In genomic region chr10:30231071-30231652, GRCh38 we compare ENCODE assay signal across 17 cellular contexts.
A peak's percentile ranks its signal among the peaks of the same experiment; 100 is the strongest.
DNase-seq lines count a peak whose midpoint lies in the region; ATAC-seq and TF ChIP-seq lines count a peak whose summit lies in the region.
"Had no signal": no experiment of that assay in that cellular context is flagged by ENCODE, and none has a peak within 500 bp of the region (broad histone marks: within the 10 kb centered on the region; RNA-seq: fewer than 3 reads in every experiment).

No MANE protein-coding gene starts in this region.

- no peaks in the 10 kb centered on the region for H3F3A ChIP-seq in Loucy (ENCODE audit: low read depth)

- H3K9me2 ChIP-seq in Loucy (replicated peaks; ENCODE audit: low read depth, low read length) = no peaks in the 10 kb centered on the region

- intact Hi-C loops in CD14-positive monocyte (cut with micrococcal nuclease) = no loop called here

- H3K27me3 ChIP-seq in Loucy (ENCODE audit: insufficient read depth, low read length, poor library complexity, severe bottlenecking) (no peaks in the 10 kb centered on the region), parathyroid adenoma (ENCODE audit: control insufficient read depth, insufficient read depth, low read length) (no peaks in the 10 kb centered on the region)
- H3K27me3 ChIP-seq: Peyer's patch had no signal

- POLR2A ChIA-PET in activated CD4-positive, alpha-beta memory T cell treated with anti-CD3 and anti-CD28 coated beads, Interleukin-2, amount 10 ng/mL, durations not matched to agents 7 days and 5 days (lab: Charles Lee) = interaction anchor here (1.0 to 1.2 kb wide), 2 partner anchors 10 to 203 kb away, joined by 4 to 8 read pairs; no protein-coding TSS in a partner anchor

- H3K36me3 Mint-ChIP-seq in activated naive CD4-positive, alpha-beta T cell treated with anti-CD3 and anti-CD28 coated beads, Interleukin-2, amount 50 U/mL, for 72 hours = no peaks in the 10 kb centered on the region
- H3K36me3 Mint-ChIP-seq in activated CD4-positive, alpha-beta memory T cell treated with anti-CD3 and anti-CD28 coated beads, Interleukin-2, amount 10 ng/mL, durations not matched to agents 7 days and 5 days (ENCODE audit: low read depth) = no peaks in the 10 kb centered on the region
- no peaks in the 10 kb centered on the region for H3K36me3 Mint-ChIP-seq in CD14-positive monocyte

- DNase-seq in activated naive CD4-positive, alpha-beta T cell treated with anti-CD3 and anti-CD28 coated beads, Interleukin-2, amount 50 U/mL, for 72 hours (ENCODE audit: low spot score in 2 of 2) = no peak
- DNase-seq in activated naive CD4-positive, alpha-beta T cell treated with Interleukin-2 at 50 U/mL for 16 hours = no peak
- DNase-seq in activated CD4-positive, alpha-beta memory T cell treated with anti-CD3 and anti-CD28 coated beads, Interleukin-2, amount 10 ng/mL, durations not matched to agents 7 days and 5 days = peak; percentile 26
- DNase-seq in CD14-positive monocyte (ENCODE audit: low spot score) (no peak), Ammon's horn (ENCODE audit: low spot score) (no peak)
- DNase-seq: activated CD4-positive, alpha-beta T cell treated with anti-CD3 and anti-CD28 coated beads for 48 hours; NCI-H1436; NCI-H446; nucleus accumbens; Peyer's patch; stimulated activated CD4-positive, alpha-beta T cell treated with anti-CD3 and anti-CD28 coated beads, Interleukin-4, amount 100 ng/mL, for 4 hours had no signal

- H3K4me2 ChIP-seq in Loucy (ENCODE audit: low read depth, low read length, poor library complexity, severe bottlenecking) = peak overlapping the region; percentile 56
- no peak overlapping the region for H3K4me2 ChIP-seq in parathyroid adenoma (ENCODE audit: low read length)

- H3K9me3 ChIP-seq in Loucy (ENCODE audit: insufficient read depth, low read depth, low read length) (no peaks in the 10 kb centered on the region), parathyroid adenoma (ENCODE audit: control insufficient read depth, low read length) (no peaks in the 10 kb centered on the region)
- H3K9me3 ChIP-seq: Peyer's patch had no signal

- H3K9ac ChIP-seq in Loucy (ENCODE audit: low read depth, low read length, poor library complexity, severe bottlenecking) = peak overlapping the region; percentile 51
- no peak overlapping the region for H3K9ac ChIP-seq in parathyroid adenoma

- no peak overlapping the region for H3K27ac ChIP-seq in parathyroid adenoma
- H3K27ac ChIP-seq: coronary artery, epithelial cell of prostate, Peyer's patch had no signal

- TF ChIP-seq CTCF in Loucy (conservative IDR thresholded peaks at IDR 0.05; ENCODE audit: low read length) (no peak), parathyroid adenoma (IDR thresholded peaks at IDR 0.05) (no peak), CD14-positive monocyte (IDR thresholded peaks at IDR 0.05) (no peak)

- no peaks in the 10 kb centered on the region for H3K9me3 Mint-ChIP-seq in activated naive CD4-positive, alpha-beta T cell treated with anti-CD3 and anti-CD28 coated beads, Interleukin-2, amount 50 U/mL, for 72 hours
- H3K9me3 Mint-ChIP-seq in activated CD4-positive, alpha-beta memory T cell treated with anti-CD3 and anti-CD28 coated beads, Interleukin-2, amount 10 ng/mL, durations not matched to agents 7 days and 5 days = no peaks in the 10 kb centered on the region
- peaks cover 0 to 2% (median 2%) of the 10 kb centered on the region in 7 donors for H3K9me3 Mint-ChIP-seq in CD14-positive monocyte
- H3K9me3 Mint-ChIP-seq: activated T-helper 17 cell treated with anti-CD3 and anti-CD28 coated beads, Interleukin-2, amount 50 U/mL, for 72 hours had no signal

- H3K36me3 ChIP-seq in Loucy (ENCODE audit: insufficient read depth, low read length) = no peaks in the 10 kb centered on the region
- no peaks in the 10 kb centered on the region for H3K36me3 ChIP-seq in parathyroid adenoma (ENCODE audit: control insufficient read depth, insufficient read depth, low read length)
- H3K36me3 ChIP-seq: Peyer's patch had no signal

- peaks cover 26% of the 10 kb centered on the region for H3K4me1 Mint-ChIP-seq in activated CD4-positive, alpha-beta memory T cell treated with anti-CD3 and anti-CD28 coated beads, Interleukin-2, amount 10 ng/mL, durations not matched to agents 7 days and 5 days
- peaks cover 5% of the 10 kb centered on the region for H3K4me1 Mint-ChIP-seq in CD14-positive monocyte
- H3K4me1 Mint-ChIP-seq: activated T-helper 17 cell treated with anti-CD3 and anti-CD28 coated beads, Interleukin-2, amount 50 U/mL, for 72 hours had no signal

- ATAC-seq in activated naive CD4-positive, alpha-beta T cell treated with anti-CD3 and anti-CD28 coated beads, Interleukin-2, amount 50 U/mL, for 72 hours = peak; percentile 29 to 32
- ATAC-seq in GM18498 (IDR thresholded peaks at IDR 0.05; ENCODE audit: unreplicated experiment) = no peak
- ATAC-seq: activated T-helper 17 cell treated with anti-CD3 and anti-CD28 coated beads, Interleukin-2, amount 50 U/mL, for 72 hours had no signal

- peaks cover 13% of the 10 kb centered on the region for H3K27me3 Mint-ChIP-seq in activated CD4-positive, alpha-beta memory T cell treated with anti-CD3 and anti-CD28 coated beads, Interleukin-2, amount 10 ng/mL, durations not matched to agents 7 days and 5 days
- H3K27me3 Mint-ChIP-seq in CD14-positive monocyte (ENCODE audit: low read depth in 3 of 3) = peaks cover 0 to 2% (median 0%) of the 10 kb centered on the region in 3 donors

- H3K4me1 ChIP-seq in Loucy (ENCODE audit: insufficient read depth, low read length, poor library complexity, severe bottlenecking) = peaks cover 31% of the 10 kb centered on the region
- H3K4me1 ChIP-seq in parathyroid adenoma = no peaks in the 10 kb centered on the region
- H3K4me1 ChIP-seq: Peyer's patch had no signal

- no peak overlapping the region for H3K27ac Mint-ChIP-seq in activated naive CD4-positive, alpha-beta T cell treated with anti-CD3 and anti-CD28 coated beads, Interleukin-2, amount 50 U/mL, for 72 hours
- H3K27ac Mint-ChIP-seq in activated CD4-positive, alpha-beta memory T cell treated with anti-CD3 and anti-CD28 coated beads, Interleukin-2, amount 10 ng/mL, durations not matched to agents 7 days and 5 days = peak overlapping the region; percentile 33
- H3K27ac Mint-ChIP-seq in CD14-positive monocyte = no peak overlapping the region
- H3K27ac Mint-ChIP-seq: activated T-helper 17 cell treated with anti-CD3 and anti-CD28 coated beads, Interleukin-2, amount 50 U/mL, for 72 hours had no signal

- H3K4me3 ChIP-seq in Loucy (ENCODE audit: low read length, poor library complexity, severe bottlenecking) = peak overlapping the region; percentile 36
- no peak overlapping the region for H3K4me3 ChIP-seq in parathyroid adenoma (ENCODE audit: low read depth, low read length)
- H3K4me3 ChIP-seq: coronary artery, Peyer's patch had no signal

- peak overlapping the region; percentile 86 for H2AFZ ChIP-seq in Loucy (ENCODE audit: low read length)
- H2AFZ ChIP-seq in parathyroid adenoma = peak overlapping the region; percentile 38

- H3K79me2 ChIP-seq in Loucy (ENCODE audit: insufficient read depth, low read length) = no peaks in the 10 kb centered on the region
- H3K79me2 ChIP-seq in parathyroid adenoma = no peaks in the 10 kb centered on the region

- CTCF ChIA-PET in activated CD4-positive, alpha-beta memory T cell treated with anti-CD3 and anti-CD28 coated beads, Interleukin-2, amount 10 ng/mL, durations not matched to agents 7 days and 5 days (lab: Charles Lee) = interaction anchor here (0.9 to 2.3 kb wide), 5 partner anchors 10 to 232 kb away, joined by 3 to 19 read pairs (median 7); no protein-coding TSS in a partner anchor

- no peaks in the 10 kb centered on the region for H4K20me1 ChIP-seq in Loucy (ENCODE audit: insufficient read depth, low read length, poor library complexity, severe bottlenecking)

- H3K4me3 Mint-ChIP-seq in activated CD4-positive, alpha-beta memory T cell treated with anti-CD3 and anti-CD28 coated beads, Interleukin-2, amount 10 ng/mL, durations not matched to agents 7 days and 5 days = no peak overlapping the region
- no peak overlapping the region for H3K4me3 Mint-ChIP-seq in CD14-positive monocyte
- H3K4me3 Mint-ChIP-seq: activated T-helper 17 cell treated with anti-CD3 and anti-CD28 coated beads, Interleukin-2, amount 50 U/mL, for 72 hours had no signal
